In genomic region chr7:128172963-128173362, GRCh38 we compare ENCODE assay signal across 15 cellular contexts.
"Had no signal": no experiment of that assay in that cellular context is flagged by ENCODE, and none has a peak within 500 bp of the region (broad histone marks: within the 10 kb centered on the region; RNA-seq: fewer than 3 reads in every experiment).

No MANE protein-coding gene starts in this region.

- H2AFZ ChIP-seq: neural progenitor cell had no signal

- H3K4me3 Mint-ChIP-seq: activated naive CD4-positive, alpha-beta T cell treated with anti-CD3 and anti-CD28 coated beads for 36 hours; activated T-helper 1 cell treated with anti-CD3 and anti-CD28 coated beads, Interleukin-12 subunit alpha, Interleukin-12 subunit beta, Interleukin-2, Interleukin-4 antibody, amounts not matched to agents 30 ng/mL and 10 ng/mL and 1 ng/mL, durations not matched to agents 14 hours and 24 hours and 36 hours; neural progenitor cell; T-helper 17 cell had no signal

- H3K27ac Mint-ChIP-seq: activated naive CD4-positive, alpha-beta T cell treated with anti-CD3 and anti-CD28 coated beads for 36 hours; activated T-helper 1 cell treated with anti-CD3 and anti-CD28 coated beads, Interleukin-12 subunit alpha, Interleukin-12 subunit beta, Interleukin-2, Interleukin-4 antibody, amounts not matched to agents 30 ng/mL and 10 ng/mL and 1 ng/mL, durations not matched to agents 14 hours and 24 hours and 36 hours; neural progenitor cell; T-helper 17 cell had no signal

- ATAC-seq: heart right ventricle, left lobe of liver, pancreas, T-helper 17 cell had no signal

- DNase-seq: activated CD4-positive, alpha-beta T cell treated with anti-CD3 and anti-CD28 coated beads, Interleukin-2, amount 50 U/mL, for 48 hours; activated CD8-positive, alpha-beta memory T cell treated with anti-CD3 and anti-CD28 coated beads, Interleukin-2, amount 50 U/mL, for 4 hours; activated naive CD4-positive, alpha-beta T cell treated with anti-CD3 and anti-CD28 coated beads for 36 hours; colonic mucosa; effector CD4-positive, alpha-beta T cell; heart right ventricle; pancreas; stimulated activated CD4-positive, alpha-beta T cell treated with anti-CD3 and anti-CD28 coated beads, Interleukin-2, amount 100 ng/mL, for 48 hours; stimulated activated CD8-positive, alpha-beta memory T cell treated with anti-CD3 and anti-CD28 coated beads, Interleukin-4, amount 100 ng/mL, for 48 hours; stomach; T-helper 17 cell had no signal

- H3K4me1 ChIP-seq: colonic mucosa, neural progenitor cell, pancreas had no signal

- H3K9me3 Mint-ChIP-seq: activated naive CD4-positive, alpha-beta T cell treated with anti-CD3 and anti-CD28 coated beads for 36 hours; activated T-helper 1 cell treated with anti-CD3 and anti-CD28 coated beads, Interleukin-12 subunit alpha, Interleukin-12 subunit beta, Interleukin-2, Interleukin-4 antibody, amounts not matched to agents 30 ng/mL and 10 ng/mL and 1 ng/mL, durations not matched to agents 14 hours and 24 hours and 36 hours; neural progenitor cell had no signal

- H3K9me3 ChIP-seq: colonic mucosa, heart right ventricle, pancreas, stomach, thoracic aorta had no signal

- H3K4me3 ChIP-seq: colonic mucosa, heart right ventricle, neural progenitor cell, pancreas, stomach, thoracic aorta had no signal

- H3K27ac ChIP-seq: colonic mucosa, heart right ventricle, neural progenitor cell, pancreas, stomach, thoracic aorta had no signal

- H3K36me3 ChIP-seq: colonic mucosa, heart right ventricle, neural progenitor cell, pancreas, stomach, thoracic aorta had no signal

- H3K36me3 Mint-ChIP-seq: neural progenitor cell had no signal

- H3K4me2 ChIP-seq: neural progenitor cell had no signal

- H3K9ac ChIP-seq: neural progenitor cell had no signal
